In genomic region chr16:29961479-29962343, GRCh38 we compare ENCODE assay signal across 1 cellular context.
A peak's percentile ranks its signal among the peaks of the same experiment; 100 is the strongest.
TF ChIP-seq lines count a peak whose summit lies in the region.

Gene TMEM219 (plus strand): TSS chr16:29962079. CDS start chr16:29963144, 1,065 bp downstream.

TF ChIP-seq in HepG2, 621 proteins besides CTCF, POLR2A, EP300 and RAD21 (continued from another document and continues in another):
- TF ChIP-seq GMEB1 (CRISPR knock-in tag; IDR thresholded peaks at IDR 0.05; ENCODE audit: borderline replicate concordance) (peak; percentile 62), ZNF10 (CRISPR knock-in tag; IDR thresholded peaks at IDR 0.05; ENCODE audit: borderline replicate concordance, low read depth) (no peak; the same call in 1 of the 2 replicates), USF2 (IDR thresholded peaks at IDR 0.05; ENCODE audit: low read depth, low read length) (no peak), USF2 (CRISPR knock-in tag; IDR thresholded peaks at IDR 0.05; ENCODE audit: borderline replicate concordance) (no peak; the same call in 1 of the 2 replicates), ZNF446 (CRISPR knock-in tag; IDR thresholded peaks at IDR 0.05) (no peak), HMGA1 (CRISPR knock-in tag; conservative IDR thresholded peaks at IDR 0.05) (no peak), JUND (CRISPR knock-in tag; IDR thresholded peaks at IDR 0.05) (0 out of 2 replicates have a peak, but pooled peaks have one; percentile 36), STAG1 (CRISPR knock-in tag; IDR thresholded peaks at IDR 0.05) (peak; percentile 31), FOXK1 (CRISPR knock-in tag; IDR thresholded peaks at IDR 0.05; ENCODE audit: borderline replicate concordance, low read depth) (no peak; the same call in 1 of the 2 replicates), HDAC2 (CRISPR knock-in tag; IDR thresholded peaks at IDR 0.05) (peak; percentile 64), NR2F1 (CRISPR knock-in tag; IDR thresholded peaks at IDR 0.05) (no peak), ZNF263 (CRISPR knock-in tag; IDR thresholded peaks at IDR 0.05) (peak; percentile 55; the same call in 1 of the 2 replicates), ZFP82 (CRISPR knock-in tag; IDR thresholded peaks at IDR 0.05; ENCODE audit: borderline replicate concordance) (0 out of 2 replicates have a peak, but pooled peaks have one; percentile 64), YEATS4 (CRISPR knock-in tag; IDR thresholded peaks at IDR 0.05; ENCODE audit: borderline replicate concordance) (0 out of 2 replicates have a peak, but pooled peaks have one; percentile 10), ZNF770 (CRISPR knock-in tag; IDR thresholded peaks at IDR 0.05) (peak; percentile 43; the same call in 1 of the 2 replicates), ATF5 (CRISPR knock-in tag; IDR thresholded peaks at IDR 0.05; ENCODE audit: low read depth) (no peak), ZNF616 (CRISPR knock-in tag; IDR thresholded peaks at IDR 0.05; ENCODE audit: low read depth) (no peak), MTA3 (CRISPR knock-in tag; IDR thresholded peaks at IDR 0.05) (no peak), NFKBIZ (CRISPR knock-in tag; IDR thresholded peaks at IDR 0.05) (no peak), ZBTB42 (CRISPR knock-in tag; IDR thresholded peaks at IDR 0.05) (0 out of 2 replicates have a peak, but pooled peaks have one; percentile 15), ZNF17 (CRISPR knock-in tag; IDR thresholded peaks at IDR 0.05) (no peak), ZNF563 (CRISPR knock-in tag; IDR thresholded peaks at IDR 0.05) (peak; percentile 86), PCBP2 (optimal IDR thresholded peaks at IDR 0.05; ENCODE audit: low read depth, low read length, poor library complexity, severe bottlenecking) (peak; percentile 40), ZNF276 (CRISPR knock-in tag; IDR thresholded peaks at IDR 0.05; ENCODE audit: low read depth) (no peak), ISX (CRISPR knock-in tag; conservative IDR thresholded peaks at IDR 0.05) (no peak), ARNTL (CRISPR knock-in tag; IDR thresholded peaks at IDR 0.05) (0 out of 2 replicates have a peak, but pooled peaks have one; percentile 28), GTF3A (CRISPR knock-in tag; conservative IDR thresholded peaks at IDR 0.05) (no peak), ZNF83 (CRISPR knock-in tag; IDR thresholded peaks at IDR 0.05; ENCODE audit: borderline replicate concordance) (no peak), ASH2L (IDR thresholded peaks at IDR 0.05; ENCODE audit: insufficient read length, low read depth, low read length) (peak; percentile 67), MAZ (IDR thresholded peaks at IDR 0.05; ENCODE audit: borderline replicate concordance, low read depth, low read length) (peak; percentile 86), MAZ (CRISPR knock-in tag; IDR thresholded peaks at IDR 0.05; ENCODE audit: low read depth) (peak; percentile 98), PTBP1 (IDR thresholded peaks at IDR 0.05; ENCODE audit: low read depth, low read length, poor library complexity, severe bottlenecking) (no peak), KDM3A (CRISPR knock-in tag; IDR thresholded peaks at IDR 0.05; ENCODE audit: low read depth) (peak; percentile 28; the same call in 1 of the 2 replicates), ZNF740 (CRISPR knock-in tag; IDR thresholded peaks at IDR 0.05) (peak; percentile 58; the same call in 1 of the 2 replicates), ATF6 (CRISPR knock-in tag; conservative IDR thresholded peaks at IDR 0.05) (no peak; the same call in 1 of the 2 replicates), NFE2 (CRISPR knock-in tag; IDR thresholded peaks at IDR 0.05) (no peak), ARNT2 (CRISPR knock-in tag; IDR thresholded peaks at IDR 0.05; ENCODE audit: low read depth) (no peak; the same call in 1 of the 2 replicates), ZNF839 (CRISPR knock-in tag; IDR thresholded peaks at IDR 0.05; ENCODE audit: borderline replicate concordance) (no peak; the same call in none of the 2 replicates), BRCA1 (CRISPR knock-in tag; IDR thresholded peaks at IDR 0.05) (no peak; the same call in 1 of the 2 replicates), RAD51 (IDR thresholded peaks at IDR 0.05; ENCODE audit: borderline replicate concordance) (no peak), HMG20A (CRISPR knock-in tag; IDR thresholded peaks at IDR 0.05; ENCODE audit: borderline replicate concordance) (no peak), ZNF784 (CRISPR knock-in tag; IDR thresholded peaks at IDR 0.05; ENCODE audit: borderline replicate concordance) (peak; percentile 77), MXD4 (CRISPR knock-in tag; IDR thresholded peaks at IDR 0.05) (peak; percentile 64), AFF4 (CRISPR knock-in tag; IDR thresholded peaks at IDR 0.05) (no peak), POLR2AphosphoS5 (IDR thresholded peaks at IDR 0.05; ENCODE audit: low read depth, low read length) (peak; percentile 92), ZNF362 (CRISPR knock-in tag; IDR thresholded peaks at IDR 0.05; ENCODE audit: borderline replicate concordance) (peak; percentile 46; the same call in 1 of the 2 replicates), HNF4A (CRISPR knock-in tag; IDR thresholded peaks at IDR 0.05) (peak; percentile 58), HDAC6 (IDR thresholded peaks at IDR 0.05; ENCODE audit: low read depth, low read length) (no peak), AGO2 (optimal IDR thresholded peaks at IDR 0.05; ENCODE audit: low read depth, low read length) (peak; percentile 61)
